ENCODE assay signal across 1 cellular context in genomic region chr17:63917646-63918045, GRCh38.
TF ChIP-seq lines count a peak whose summit lies in the region.

No MANE protein-coding gene starts in this region.

TF ChIP-seq in H1, 55 proteins besides CTCF, POLR2A, EP300 and RAD21:
- TF ChIP-seq FOSL1 (IDR thresholded peaks at IDR 0.05; ENCODE audit: insufficient read depth, low read depth, low read length): no peak
